Comparison of ENCODE assay signal across 30 cellular contexts in genomic region chr1:56202186-56202585, GRCh38.
"Had no signal": no experiment of that assay in that cellular context is flagged by ENCODE, and none has a peak within 500 bp of the region (broad histone marks: within the 10 kb centered on the region; RNA-seq: fewer than 3 reads in every experiment).

No MANE protein-coding gene starts in this region.

- H3K9me3 Mint-ChIP-seq: activated T-helper 2 cell treated with anti-CD3 and anti-CD28 coated beads, Interferon-gamma antibody, Interleukin-2, Interleukin-4, amounts not matched to agents 10 μg/mL and 5 μg/mL and 100 μg/mL, durations not matched to agents 14 hours and 24 hours and 36 hours had no signal

- H3K4me1 ChIP-seq: body of pancreas, left lung, pancreas, prostate gland, stomach had no signal

- H3K27me3 Mint-ChIP-seq: activated CD8-positive, alpha-beta memory T cell treated with anti-CD3 and anti-CD28 coated beads, Interleukin-2, amount 10 ng/mL, durations not matched to agents 7 days and 5 days; activated naive CD4-positive, alpha-beta T cell treated with anti-CD3 and anti-CD28 coated beads, Interleukin-2, amount 50 U/mL, for 24 hours; effector memory CD8-positive, alpha-beta T cell had no signal

- ATAC-seq: activated CD8-positive, alpha-beta memory T cell treated with anti-CD3 and anti-CD28 coated beads, Interleukin-2, amount 10 ng/mL, durations not matched to agents 7 days and 5 days; activated CD8-positive, alpha-beta T cell treated with anti-CD3 and anti-CD28 coated beads, Interleukin-2, amount 10 ng/mL, durations not matched to agents 7 days and 5 days; body of pancreas; effector memory CD8-positive, alpha-beta T cell; heart left ventricle; left lung; pancreas; stimulated activated memory B cell treated with anti-CD40 and anti-IgM and Interleukin-4, amounts not matched to agents 10 μg/mL and 1 μg/mL and 100 μg/mL, for 72 hours; T-helper 17 cell had no signal

- H3K4me3 Mint-ChIP-seq: activated CD8-positive, alpha-beta memory T cell treated with anti-CD3 and anti-CD28 coated beads, Interleukin-2, amount 10 ng/mL, durations not matched to agents 7 days and 5 days; activated CD8-positive, alpha-beta T cell treated with anti-CD3 and anti-CD28 coated beads, Interleukin-2, amount 10 ng/mL, durations not matched to agents 7 days and 5 days; activated naive CD4-positive, alpha-beta T cell treated with anti-CD3 and anti-CD28 coated beads, Interleukin-2, amount 50 U/mL, for 24 hours; effector memory CD8-positive, alpha-beta T cell; immature natural killer cell; stimulated activated memory B cell treated with anti-CD40 and anti-IgM and Interleukin-4, amounts not matched to agents 10 μg/mL and 1 μg/mL and 100 μg/mL, for 72 hours; T-helper 17 cell; WTC11 had no signal

- H3K27ac ChIP-seq: body of pancreas, heart left ventricle, left lung, pancreas, prostate gland, stomach, tibial nerve had no signal

- H3K36me3 ChIP-seq: heart left ventricle, left lung, pancreas, prostate gland, sigmoid colon, stomach, tibial nerve had no signal

- H3K4me2 ChIP-seq: SK-N-SH, smooth muscle cell had no signal

- H3K36me3 Mint-ChIP-seq: activated CD8-positive, alpha-beta memory T cell treated with anti-CD3 and anti-CD28 coated beads, Interleukin-2, amount 10 ng/mL, durations not matched to agents 7 days and 5 days; activated naive CD4-positive, alpha-beta T cell treated with anti-CD3 and anti-CD28 coated beads, Interleukin-2, amount 50 U/mL, for 24 hours; immature natural killer cell had no signal

- H3K27me3 ChIP-seq: body of pancreas, heart left ventricle, left lung, pancreas, sigmoid colon, stomach, tibial nerve had no signal

- H3K4me1 Mint-ChIP-seq: activated CD8-positive, alpha-beta memory T cell treated with anti-CD3 and anti-CD28 coated beads, Interleukin-2, amount 10 ng/mL, durations not matched to agents 7 days and 5 days; activated naive CD4-positive, alpha-beta T cell treated with anti-CD3 and anti-CD28 coated beads, Interleukin-2, amount 50 U/mL, for 24 hours; immature natural killer cell; stimulated activated memory B cell treated with anti-CD40 and anti-IgM and Interleukin-4, amounts not matched to agents 10 μg/mL and 1 μg/mL and 100 μg/mL, for 72 hours; T-helper 17 cell had no signal

- DNase-seq: activated CD4-positive, alpha-beta T cell treated with anti-CD3 and anti-CD28 coated beads for 1 hour; activated CD8-positive, alpha-beta memory T cell treated with anti-CD3 and anti-CD28 coated beads, Interleukin-2, amount 10 ng/mL, durations not matched to agents 7 days and 5 days; activated CD8-positive, alpha-beta T cell treated with anti-CD3 and anti-CD28 coated beads, Interleukin-2, amount 10 ng/mL, durations not matched to agents 7 days and 5 days; activated T-cell treated with anti-CD3 and anti-CD28 coated beads, Interleukin-2, amount 50 U/mL, for 48 hours; anterior cingulate cortex; body of pancreas; caudate nucleus; cortex of kidney; effector memory CD8-positive, alpha-beta T cell; foreskin fibroblast; heart left ventricle; hypothalamus; immature natural killer cell; left lung; pancreas; sigmoid colon; SK-N-SH; stimulated activated CD4-positive, alpha-beta T cell treated with anti-CD3 and anti-CD28 coated beads, Interleukin-1b, Interleukin-23, amount 100 ng/mL, for 48 hours; stimulated activated CD4-positive, alpha-beta T cell treated with anti-CD3 and anti-CD28 coated beads, Interleukin-4, amount 100 ng/mL, for 4 hours; stimulated activated CD8-positive, alpha-beta memory T cell treated with anti-CD3 and anti-CD28 coated beads, Interleukin-4, amount 100 ng/mL, for 48 hours; stomach; T-helper 17 cell had no signal

- H3K9ac ChIP-seq: SK-N-SH had no signal

- H3K9me3 ChIP-seq: body of pancreas, pancreas, prostate gland, sigmoid colon, SK-N-SH had no signal

- H3K27ac Mint-ChIP-seq: activated CD8-positive, alpha-beta memory T cell treated with anti-CD3 and anti-CD28 coated beads, Interleukin-2, amount 10 ng/mL, durations not matched to agents 7 days and 5 days; activated CD8-positive, alpha-beta T cell treated with anti-CD3 and anti-CD28 coated beads, Interleukin-2, amount 10 ng/mL, durations not matched to agents 7 days and 5 days; activated naive CD4-positive, alpha-beta T cell treated with anti-CD3 and anti-CD28 coated beads, Interleukin-2, amount 50 U/mL, for 24 hours; activated T-helper 2 cell treated with anti-CD3 and anti-CD28 coated beads, Interferon-gamma antibody, Interleukin-2, Interleukin-4, amounts not matched to agents 10 μg/mL and 5 μg/mL and 100 μg/mL, durations not matched to agents 14 hours and 24 hours and 36 hours; effector memory CD8-positive, alpha-beta T cell; immature natural killer cell; stimulated activated memory B cell treated with anti-CD40 and anti-IgM and Interleukin-4, amounts not matched to agents 10 μg/mL and 1 μg/mL and 100 μg/mL, for 72 hours; T-helper 17 cell; WTC11 had no signal

- H3K4me3 ChIP-seq: body of pancreas, heart left ventricle, left lung, lung, pancreas, prostate gland, sigmoid colon, smooth muscle cell, stomach, tibial nerve had no signal
